Comparison of ENCODE assay signal across 8 cellular contexts in genomic region chr3:186570941-186571643, GRCh38. TPM values are rescaled to one million over a fixed set of nuclear protein-coding genes. Genes with fewer than 3 reads are reported as not detected.
DNase-seq lines count a peak whose midpoint lies in the region; ATAC-seq and TF ChIP-seq lines count a peak whose summit lies in the region.

No MANE protein-coding gene starts in this region.

- H3K9ac ChIP-seq in KMS-11 = peak overlapping the region; percentile 97

- H3K27ac ChIP-seq in KMS-11 = peak overlapping the region; percentile 87
- H3K27ac ChIP-seq in muscle layer of duodenum (ENCODE audit: low read length) = peak overlapping the region; percentile 91

- H3K27me3 ChIP-seq in KMS-11 (ENCODE audit: insufficient read depth, low read depth) (no peaks in the 10 kb centered on the region), muscle layer of duodenum (ENCODE audit: low read depth, low read length) (no peaks in the 10 kb centered on the region)

- H2AFZ ChIP-seq in KMS-11 (ENCODE audit: low read depth) = peak overlapping the region; percentile 69

- peaks cover 49% of the 10 kb centered on the region for H3K79me2 ChIP-seq in KMS-11 (ENCODE audit: insufficient read depth, low read depth)

- H3K36me3 ChIP-seq in KMS-11 (ENCODE audit: insufficient read depth) (peaks cover 13% of the 10 kb centered on the region; the same call in 1 of the 2 replicates), muscle layer of duodenum (ENCODE audit: control insufficient read depth in 1 of 2, insufficient read depth in 2 of 2, low read length in 2 of 2) (peaks cover 19 to 22% of the 10 kb centered on the region in 2 donors)

- no peaks in the 10 kb centered on the region for H3K9me3 Mint-ChIP-seq in chondrocyte (ENCODE audit: low read depth)

- no peaks in the 10 kb centered on the region for H4K20me1 ChIP-seq in KMS-11 (ENCODE audit: insufficient read depth)

- H3K4me1 Mint-ChIP-seq in chondrocyte (ENCODE audit: low read depth) = peaks cover 40% of the 10 kb centered on the region

- no peak for ATAC-seq in HG02571 (IDR thresholded peaks at IDR 0.05; ENCODE audit: unreplicated experiment)
- ATAC-seq in GM18502 (IDR thresholded peaks at IDR 0.05; ENCODE audit: poor library complexity, unreplicated experiment) = no peak

- peak overlapping the region; percentile 96 for H3K27ac Mint-ChIP-seq in chondrocyte (ENCODE audit: unreplicated experiment)

- H3K9me3 ChIP-seq in muscle layer of duodenum (ENCODE audit: control insufficient read depth in 1 of 2, low read length in 2 of 2) = no peaks in the 10 kb centered on the region

- H3K4me1 ChIP-seq in KMS-11 (ENCODE audit: low read depth, poor library complexity, severe bottlenecking) (peaks cover 39% of the 10 kb centered on the region), muscle layer of duodenum (ENCODE audit: control insufficient read depth in 1 of 2, insufficient read depth in 2 of 2, low read length in 2 of 2) (peaks cover 15 to 27% of the 10 kb centered on the region in 2 donors)

- DNase-seq in AG10803 (ENCODE audit: low read depth) (no peak), chondrocyte (ENCODE audit: low spot score) (no peak), NCI-H2227 treated with DMSO at 0.1 percent for 48 hours (lab: John Stamatoyannopoulos, UW) (no peak), iPS-NIHi7 (ENCODE audit: extremely low spot score) (no peak)

- peak overlapping the region; percentile 97 for H3K4me2 ChIP-seq in KMS-11

- no peaks in the 10 kb centered on the region for H3K27me3 Mint-ChIP-seq in chondrocyte (ENCODE audit: low read depth)

- H3K4me3 ChIP-seq in AG10803 (ENCODE audit: low read length) (peak overlapping the region; percentile 90), KMS-11 (IDR thresholded peaks at IDR 0.05; ENCODE audit: insufficient read depth, low read depth, low read length) (peak overlapping the region; percentile 78), muscle layer of duodenum (ENCODE audit: low read depth in 1 of 2, low read length in 2 of 2) (peak overlapping the region; percentile 92 to 95)

- peak overlapping the region; percentile 88 for H3K4me3 Mint-ChIP-seq in chondrocyte (ENCODE audit: unreplicated experiment)

- TF ChIP-seq CTCF in AG10803 (conservative IDR thresholded peaks at IDR 0.05; ENCODE audit: low read length) = no peak
- no peak for TF ChIP-seq CTCF in KMS-11 (conservative IDR thresholded peaks at IDR 0.05; ENCODE audit: low read depth, low read length)
- TF ChIP-seq CTCF in chondrocyte (IDR thresholded peaks at IDR 0.05) = no peak

- H3K36me3 Mint-ChIP-seq in chondrocyte (ENCODE audit: low read depth) = peaks cover 9% of the 10 kb centered on the region

RNA-seq across cellular contexts. Expression of gene DNAJB11, which starts 0.6 kb away (rescaled TPM):
- total RNA-seq in chondrocyte = 63.6 to 91.1 TPM (median 67.6 TPM) in 3 replicates

RNA-seq across cellular contexts. Expression of gene TBCCD1, which starts 4.0 kb away (rescaled TPM):
- total RNA-seq in chondrocyte = 12.8 to 19.6 TPM (median 13.8 TPM) in 3 replicates

RNA-seq across cellular contexts. Expression of gene CRYGS, which starts 26.9 kb away (rescaled TPM):
- 1.7 to 3.1 TPM (median 2.8 TPM) in 3 replicates for total RNA-seq in chondrocyte

RNA-seq across cellular contexts. Expression of gene AHSG, which starts 41.8 kb away (rescaled TPM):
- total RNA-seq in chondrocyte = not detected in 3 replicates
